ENCODE assay signal across 1 cellular context in the genomic region with DNA sequence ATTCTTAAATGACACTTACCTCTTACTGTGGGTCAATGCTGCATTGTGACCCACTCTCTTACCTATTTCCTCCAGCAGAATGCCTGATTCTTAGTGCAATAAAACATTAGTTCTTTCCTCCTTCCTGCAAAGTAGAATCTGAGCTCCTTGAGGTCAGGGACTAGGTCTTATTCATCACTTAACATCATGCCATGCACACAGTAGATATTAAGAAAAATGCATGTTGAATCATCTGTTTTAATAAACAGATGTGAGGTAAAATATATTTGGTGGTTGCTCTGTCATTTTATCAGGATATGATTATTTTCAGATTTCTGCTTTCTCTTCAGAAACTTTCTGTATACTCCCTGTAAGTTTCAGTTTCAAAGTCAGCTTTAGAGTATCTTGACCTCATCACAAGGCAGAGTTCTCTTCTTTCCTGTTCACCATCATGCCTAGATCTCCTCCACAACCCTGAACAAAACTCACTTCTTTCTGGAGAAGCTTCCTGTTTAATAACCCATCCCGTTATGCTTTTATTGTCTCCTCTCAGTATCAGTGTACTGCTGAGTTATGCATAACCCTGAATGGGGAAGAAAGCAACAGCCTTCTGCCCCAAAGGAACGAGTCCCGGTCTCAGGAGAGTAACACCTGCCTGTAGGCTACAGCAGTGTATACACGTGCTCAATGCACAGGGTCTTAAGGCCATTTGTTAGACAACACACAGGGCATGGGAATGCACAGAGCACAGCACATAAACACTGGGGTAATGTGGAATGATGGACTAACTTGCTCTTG.
TF ChIP-seq lines count a peak whose summit lies in the region.

No MANE protein-coding gene starts in this region.

TF ChIP-seq in A549, 52 proteins besides CTCF, POLR2A, EP300 and RAD21 (continued from another document):
- TF ChIP-seq, protein P1, sequence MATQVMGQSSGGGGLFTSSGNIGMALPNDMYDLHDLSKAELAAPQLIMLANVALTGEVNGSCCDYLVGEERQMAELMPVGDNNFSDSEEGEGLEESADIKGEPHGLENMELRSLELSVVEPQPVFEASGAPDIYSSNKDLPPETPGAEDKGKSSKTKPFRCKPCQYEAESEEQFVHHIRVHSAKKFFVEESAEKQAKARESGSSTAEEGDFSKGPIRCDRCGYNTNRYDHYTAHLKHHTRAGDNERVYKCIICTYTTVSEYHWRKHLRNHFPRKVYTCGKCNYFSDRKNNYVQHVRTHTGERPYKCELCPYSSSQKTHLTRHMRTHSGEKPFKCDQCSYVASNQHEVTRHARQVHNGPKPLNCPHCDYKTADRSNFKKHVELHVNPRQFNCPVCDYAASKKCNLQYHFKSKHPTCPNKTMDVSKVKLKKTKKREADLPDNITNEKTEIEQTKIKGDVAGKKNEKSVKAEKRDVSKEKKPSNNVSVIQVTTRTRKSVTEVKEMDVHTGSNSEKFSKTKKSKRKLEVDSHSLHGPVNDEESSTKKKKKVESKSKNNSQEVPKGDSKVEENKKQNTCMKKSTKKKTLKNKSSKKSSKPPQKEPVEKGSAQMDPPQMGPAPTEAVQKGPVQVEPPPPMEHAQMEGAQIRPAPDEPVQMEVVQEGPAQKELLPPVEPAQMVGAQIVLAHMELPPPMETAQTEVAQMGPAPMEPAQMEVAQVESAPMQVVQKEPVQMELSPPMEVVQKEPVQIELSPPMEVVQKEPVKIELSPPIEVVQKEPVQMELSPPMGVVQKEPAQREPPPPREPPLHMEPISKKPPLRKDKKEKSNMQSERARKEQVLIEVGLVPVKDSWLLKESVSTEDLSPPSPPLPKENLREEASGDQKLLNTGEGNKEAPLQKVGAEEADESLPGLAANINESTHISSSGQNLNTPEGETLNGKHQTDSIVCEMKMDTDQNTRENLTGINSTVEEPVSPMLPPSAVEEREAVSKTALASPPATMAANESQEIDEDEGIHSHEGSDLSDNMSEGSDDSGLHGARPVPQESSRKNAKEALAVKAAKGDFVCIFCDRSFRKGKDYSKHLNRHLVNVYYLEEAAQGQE (IDR thresholded peaks at IDR 0.05): no peak
- TF ChIP-seq MAZ (IDR thresholded peaks at IDR 0.05; ENCODE audit: borderline replicate concordance, low read depth, low read length) (no peak), CEBPB (IDR thresholded peaks at IDR 0.05) (no peak), KDM1A (IDR thresholded peaks at IDR 0.05; ENCODE audit: low read depth) (no peak), NR3C1 (IDR thresholded peaks at IDR 0.05) (no peak), TFCP2L1 (CRISPR knock-in tag; IDR thresholded peaks at IDR 0.05) (no peak), JUNB (IDR thresholded peaks at IDR 0.05) (no peak), RARB (CRISPR knock-in tag; IDR thresholded peaks at IDR 0.05) (no peak)
TF ChIP-seq in A549: peak in this region for 0.
